Comparison of ENCODE assay signal across 8 cellular contexts in the genomic region with DNA sequence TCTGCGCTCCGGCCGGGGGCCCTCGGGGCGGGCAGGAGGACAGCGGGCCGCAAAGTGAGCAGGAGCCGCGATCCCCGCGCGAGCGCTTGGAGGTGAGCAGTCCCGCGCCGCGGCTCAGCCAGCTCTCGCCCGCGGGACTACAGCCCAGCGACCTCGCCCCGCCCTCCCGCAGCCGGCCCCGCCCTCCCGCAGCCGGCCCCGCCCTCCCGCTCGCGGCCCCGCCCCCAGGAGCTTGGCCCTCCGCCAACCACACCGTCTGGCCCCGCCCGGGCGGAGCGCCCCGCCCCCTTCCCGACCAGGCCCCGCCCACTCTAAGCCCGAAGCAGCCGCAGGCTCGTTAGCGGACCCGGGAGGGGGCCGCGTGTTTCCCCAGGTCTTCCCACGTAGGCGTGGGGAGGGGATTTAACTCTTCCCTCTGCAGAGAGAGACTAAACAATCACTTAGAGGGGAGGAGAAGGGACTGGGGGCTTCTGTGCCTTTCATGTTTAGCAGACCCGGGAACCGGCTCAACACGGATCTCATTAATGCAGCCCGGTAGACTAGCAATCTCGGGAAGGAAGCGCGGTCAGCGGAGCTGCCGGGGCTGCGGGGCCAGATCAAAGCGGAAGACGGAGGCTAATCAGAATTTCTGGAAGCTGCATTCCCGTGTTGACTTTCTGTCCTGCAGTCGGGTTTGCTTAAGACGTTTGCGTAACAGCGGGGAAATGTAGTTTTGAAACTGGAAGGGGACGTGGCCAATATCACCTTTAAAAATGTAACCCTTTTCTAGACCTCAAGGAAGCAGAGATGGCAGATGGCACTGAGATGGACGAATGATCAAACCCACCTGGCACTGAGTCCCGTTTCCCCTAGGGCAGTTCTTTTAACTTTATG. TPM values are rescaled to one million over a fixed set of nuclear protein-coding genes. Genes with fewer than 3 reads are reported as not detected.
DNase-seq lines count a peak whose midpoint lies in the region; ATAC-seq and TF ChIP-seq lines count a peak whose summit lies in the region.

MYO10 (minus strand) TSS at position 139 of the 873 bp plus-strand sequence. CDS start 480 bp downstream, outside the sequence.

- no peaks in the 10 kb centered on the region for H3K36me3 Mint-ChIP-seq in activated T-helper 1 cell treated with anti-CD3 and anti-CD28 coated beads, Interleukin-12 subunit alpha, Interleukin-12 subunit beta, Interleukin-2, Interleukin-4 antibody, amounts not matched to agents 30 ng/mL and 10 ng/mL and 1 ng/mL, durations not matched to agents 14 hours and 24 hours and 36 hours (ENCODE audit: low read depth)
- H3K36me3 Mint-ChIP-seq in naive thymus-derived CD8-positive, alpha-beta T cell = peaks cover 0 to 14% (median 0%) of the 10 kb centered on the region in 3 donors

- H3K4me1 ChIP-seq in stomach smooth muscle (ENCODE audit: control insufficient read depth, insufficient read depth, low read length) = peaks cover 11% of the 10 kb centered on the region

- ATAC-seq in GM19023 (IDR thresholded peaks at IDR 0.05; ENCODE audit: unreplicated experiment) (peak; percentile 49), HG03460 (IDR thresholded peaks at IDR 0.05; ENCODE audit: unreplicated experiment) (peak; percentile 65)
- ATAC-seq in naive thymus-derived CD8-positive, alpha-beta T cell = peak; percentile 47 to 50

- peaks cover 63% of the 10 kb centered on the region for H3K27me3 Mint-ChIP-seq in activated T-helper 1 cell treated with anti-CD3 and anti-CD28 coated beads, Interleukin-12 subunit alpha, Interleukin-12 subunit beta, Interleukin-2, Interleukin-4 antibody, amounts not matched to agents 30 ng/mL and 10 ng/mL and 1 ng/mL, durations not matched to agents 14 hours and 24 hours and 36 hours (ENCODE audit: insufficient read depth)
- peaks cover 51 to 85% (median 62%) of the 10 kb centered on the region in 5 donors for H3K27me3 Mint-ChIP-seq in naive thymus-derived CD8-positive, alpha-beta T cell

- POLR2A ChIA-PET in AG04450 (lab: Yijun Ruan, JAX) = interaction anchor here (0.7 to 1.6 kb wide), 12 partner anchors 8 to 254 kb away, joined by 3 to 9 read pairs (median 3); no protein-coding TSS in a partner anchor
- POLR2A ChIA-PET in naive thymus-derived CD8-positive, alpha-beta T cell (lab: Charles Lee) = no interaction called here

- peak within 1 kb of the TSS; percentile 75 for H3K4me3 Mint-ChIP-seq in activated T-helper 1 cell treated with anti-CD3 and anti-CD28 coated beads, Interleukin-12 subunit alpha, Interleukin-12 subunit beta, Interleukin-2, Interleukin-4 antibody, amounts not matched to agents 30 ng/mL and 10 ng/mL and 1 ng/mL, durations not matched to agents 14 hours and 24 hours and 36 hours
- H3K4me3 Mint-ChIP-seq in naive thymus-derived CD8-positive, alpha-beta T cell = peak within 1 kb of the TSS; percentile 51 to 82 (median 74)

- H3K4me3 ChIP-seq in AG04450 (ENCODE audit: low read depth, low read length) (peak within 1 kb of the TSS; percentile 85), fibroblast of pulmonary artery (replicated peaks; ENCODE audit: low read depth, low read length) (peak within 1 kb of the TSS; percentile 96), stomach smooth muscle (ENCODE audit: low read length in 2 of 2) (peak within 1 kb of the TSS; percentile 63 to 79)

- no peaks in the 10 kb centered on the region for H3K36me3 ChIP-seq in stomach smooth muscle (ENCODE audit: control insufficient read depth in 2 of 2, insufficient read depth in 2 of 2, low read length in 2 of 2)

- H3K27ac ChIP-seq in AG04450 (ENCODE audit: low read depth, low read length) = peak within 1 kb of the TSS; percentile 81
- no peak within 1 kb of the TSS for H3K27ac ChIP-seq in stomach smooth muscle (ENCODE audit: low read length)

- DNase-seq in AG04450 (ENCODE audit: low read depth, low spot score) = peak; percentile 44
- peak; percentile 51 for DNase-seq in OCI-M1 (lab: John Stamatoyannopoulos, UW)
- DNase-seq in activated T-helper 1 cell treated with anti-CD3 and anti-CD28 coated beads, Interleukin-12 subunit alpha, Interleukin-12 subunit beta, Interleukin-2, Interleukin-4 antibody, amounts not matched to agents 30 ng/mL and 10 ng/mL and 1 ng/mL, durations not matched to agents 14 hours and 24 hours and 36 hours (ENCODE audit: low spot score) = peak; percentile 13
- peak; percentile 88 for DNase-seq in fibroblast of pulmonary artery (ENCODE audit: low read depth)
- DNase-seq in naive thymus-derived CD8-positive, alpha-beta T cell = peak in 5 of 10 donors; percentile 4 to 23 (median 15)

- H3K27me3 ChIP-seq in AG04450 (ENCODE audit: control insufficient read depth, insufficient read depth, low read length) (no peaks in the 10 kb centered on the region), stomach smooth muscle (ENCODE audit: control insufficient read depth in 1 of 2, insufficient read depth in 2 of 2, low read length in 2 of 2) (peaks cover 23 to 44% of the 10 kb centered on the region in 2 donors)

- no peaks in the 10 kb centered on the region for H3K9me3 Mint-ChIP-seq in activated T-helper 1 cell treated with anti-CD3 and anti-CD28 coated beads, Interleukin-12 subunit alpha, Interleukin-12 subunit beta, Interleukin-2, Interleukin-4 antibody, amounts not matched to agents 30 ng/mL and 10 ng/mL and 1 ng/mL, durations not matched to agents 14 hours and 24 hours and 36 hours
- peaks cover 0 to 12% (median 2%) of the 10 kb centered on the region in 9 donors for H3K9me3 Mint-ChIP-seq in naive thymus-derived CD8-positive, alpha-beta T cell

- peak within 1 kb of the TSS; percentile 42 for H3K27ac Mint-ChIP-seq in activated T-helper 1 cell treated with anti-CD3 and anti-CD28 coated beads, Interleukin-12 subunit alpha, Interleukin-12 subunit beta, Interleukin-2, Interleukin-4 antibody, amounts not matched to agents 30 ng/mL and 10 ng/mL and 1 ng/mL, durations not matched to agents 14 hours and 24 hours and 36 hours
- H3K27ac Mint-ChIP-seq in naive thymus-derived CD8-positive, alpha-beta T cell = peak within 1 kb of the TSS in 3 of 10 donors; percentile 56 to 62 (median 56)

- TF ChIP-seq CTCF in AG04450 (IDR thresholded peaks at IDR 0.05; ENCODE audit: low read depth, low read length) = no peak
- TF ChIP-seq CTCF in fibroblast of pulmonary artery (IDR thresholded peaks at IDR 0.05; ENCODE audit: low read length, missing control alignments) = no peak

- H3K4me1 Mint-ChIP-seq in activated T-helper 1 cell treated with anti-CD3 and anti-CD28 coated beads, Interleukin-12 subunit alpha, Interleukin-12 subunit beta, Interleukin-2, Interleukin-4 antibody, amounts not matched to agents 30 ng/mL and 10 ng/mL and 1 ng/mL, durations not matched to agents 14 hours and 24 hours and 36 hours (ENCODE audit: low read depth) = peaks cover 25% of the 10 kb centered on the region
- H3K4me1 Mint-ChIP-seq in naive thymus-derived CD8-positive, alpha-beta T cell = peaks cover 6 to 27% (median 18%) of the 10 kb centered on the region in 4 donors

- H3K9ac ChIP-seq in stomach smooth muscle (ENCODE audit: low read length in 2 of 2) = peak within 1 kb of the TSS; percentile 46 to 55

- CTCF ChIA-PET in AG04450 (lab: Charles Lee) = interaction anchor here (0.9 to 2.1 kb wide), 4 partner anchors 9 to 254 kb away, joined by 4 to 19 read pairs (median 12); no protein-coding TSS in a partner anchor

- intact Hi-C loops in activated T-helper 1 cell treated with anti-CD3 and anti-CD28 coated beads, Interleukin-12 subunit alpha, Interleukin-12 subunit beta, Interleukin-2, Interleukin-4 antibody, amounts not matched to agents 30 ng/mL and 10 ng/mL and 1 ng/mL, durations not matched to agents 14 hours and 24 hours and 36 hours (cut with micrococcal nuclease) = loop anchor here (5.0 to 10.0 kb wide), 3 partner anchors 258 to 469 kb away; partner anchors contain the start of genes RETREG1 and ZNF622

- H3K9me3 ChIP-seq in AG04450 (ENCODE audit: control insufficient read depth, insufficient read depth, low read length) (no peaks in the 10 kb centered on the region), stomach smooth muscle (ENCODE audit: control insufficient read depth in 2 of 2, low read length in 2 of 2) (no peaks in the 10 kb centered on the region)

RNA-seq across cellular contexts. Expression of gene MYO10, which starts in this region (rescaled TPM):
- 37.0 and 56.1 TPM in 2 replicates for polyA plus RNA-seq in AG04450 (2011; rRNA removed)
- polyA minus RNA-seq in AG04450 (2011; rRNA and poly(A)+ RNA removed) = 118 and 132 TPM in 2 replicates
- 0.07 and 0.41 TPM in 2 replicates for total RNA-seq in activated T-helper 1 cell treated with anti-CD3 and anti-CD28 coated beads, Interleukin-12 subunit alpha, Interleukin-12 subunit beta, Interleukin-2, Interleukin-4 antibody, amounts not matched to agents 30 ng/mL and 10 ng/mL and 1 ng/mL, durations not matched to agents 14 hours and 24 hours and 36 hours
- not detected for total RNA-seq in naive thymus-derived CD8-positive, alpha-beta T cell
- under 1 TPM in 2 of 3 donors, not detected in 1; 0.02 to 0.07 TPM for polyA plus RNA-seq in naive thymus-derived CD8-positive, alpha-beta T cell

Comparison
In these comparisons a context has a peak if more than half of its experiments do, and no peak if none do; other contexts are left out.
1. RNA of gene MYO10 (polyA plus RNA-seq): 37.0 to 56.1 TPM in AG04450; 0.02 to 0.07 TPM in naive thymus-derived CD8-positive, alpha-beta T cell; every median in the first group is over 10 times any median in the second.
2. Peak in DNase-seq in activated T-helper 1 cell treated with anti-CD3 and anti-CD28 coated beads, Interleukin-12 subunit alpha, Interleukin-12 subunit beta, Interleukin-2, Interleukin-4 antibody, amounts not matched to agents 30 ng/mL and 10 ng/mL and 1 ng/mL, durations not matched to agents 14 hours and 24 hours and 36 hours; RNA of the gene not detected or under 1 TPM.
3. Peak in ATAC-seq in naive thymus-derived CD8-positive, alpha-beta T cell; RNA of the gene not detected or under 1 TPM.
4. Peak in every context shown above with its lines, with median percentiles within 50 percentile points of each other: H3K4me3 ChIP-seq and ATAC-seq.